ENCODE assay signal across 16 cellular contexts in the genomic region with DNA sequence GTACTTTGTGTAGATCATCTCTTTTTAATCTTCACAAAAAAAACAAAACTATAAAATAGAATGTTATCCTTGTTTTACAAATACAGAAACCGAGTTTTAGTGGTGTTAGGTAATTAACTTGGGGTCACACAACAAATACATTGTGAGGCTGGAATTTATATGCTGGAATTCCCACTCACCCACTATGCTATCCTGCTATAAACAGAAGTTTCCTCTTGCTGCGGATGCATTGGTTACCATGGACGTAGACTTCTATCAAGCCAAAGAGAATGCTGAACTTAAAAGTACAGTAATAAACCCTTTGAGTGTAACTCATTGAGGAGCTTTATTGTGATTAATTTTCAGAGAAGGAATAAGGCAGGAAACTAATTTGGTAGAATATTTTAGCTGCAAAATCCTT. TPM values are rescaled to one million over a fixed set of nuclear protein-coding genes. Genes with fewer than 3 reads are reported as not detected.
DNase-seq lines count a peak whose midpoint lies in the region; ATAC-seq and TF ChIP-seq lines count a peak whose summit lies in the region.
"Had no signal": no experiment of that assay in that cellular context is flagged by ENCODE, and none has a peak within 500 bp of the region (broad histone marks: within the 10 kb centered on the region; RNA-seq: fewer than 3 reads in every experiment).

No MANE protein-coding gene starts in this region.

- in situ Hi-C loops in HAP-1 (cut with MboI; ENCODE audit: low sequenced_read_pairs), result no loop called here

- TF ChIP-seq CTCF in testis (IDR thresholded peaks at IDR 0.05), result no peak

- no peaks in the 10 kb centered on the region for H3K9me3 ChIP-seq in testis
- no peaks in the 10 kb centered on the region for H3K9me3 ChIP-seq in HAP-1
- H3K9me3 ChIP-seq: adrenal gland; BLaER1 treated with 17β-estradiol and CSF1 and Interleukin-3, amounts not matched to agents 10 nM and 100 nM; MG63 had no signal

- H3K27me3 Mint-ChIP-seq in activated T-helper 2 cell treated with anti-CD3 and anti-CD28 coated beads, Interferon-gamma antibody, Interleukin-2, Interleukin-4, amounts not matched to agents 10 μg/mL and 5 μg/mL and 100 μg/mL, durations not matched to agents 14 hours and 24 hours and 36 hours (ENCODE audit: low read depth), result no peaks in the 10 kb centered on the region
- H3K27me3 Mint-ChIP-seq in naive thymus-derived CD8-positive, alpha-beta T cell, result no peaks in the 10 kb centered on the region
- H3K27me3 Mint-ChIP-seq: activated CD4-positive, alpha-beta memory T cell treated with anti-CD3 and anti-CD28 coated beads, Interleukin-2, amount 10 ng/mL, durations not matched to agents 7 days and 5 days had no signal

- POLR2A ChIA-PET in naive thymus-derived CD8-positive, alpha-beta T cell (lab: Charles Lee), result interaction anchor here (0.6 to 1.4 kb wide), 2 partner anchors 8 to 14 kb away, joined by 3 to 6 read pairs; a partner anchor contains a TSS

- peaks cover 8% of the 10 kb centered on the region for H3K4me1 Mint-ChIP-seq in activated T-helper 2 cell treated with anti-CD3 and anti-CD28 coated beads, Interferon-gamma antibody, Interleukin-2, Interleukin-4, amounts not matched to agents 10 μg/mL and 5 μg/mL and 100 μg/mL, durations not matched to agents 14 hours and 24 hours and 36 hours (ENCODE audit: low read depth)
- peaks cover 13 to 42% (median 21%) of the 10 kb centered on the region in 4 donors for H3K4me1 Mint-ChIP-seq in naive thymus-derived CD8-positive, alpha-beta T cell

- peak overlapping the region; percentile 2 to 12 for H3K27ac ChIP-seq in testis
- H3K27ac ChIP-seq: adrenal gland had no signal

- H3K27me3 ChIP-seq in testis (no peaks in the 10 kb centered on the region), HAP-1 (ENCODE audit: low read depth) (no peaks in the 10 kb centered on the region)
- H3K27me3 ChIP-seq: adrenal gland; BLaER1 treated with 17β-estradiol and CSF1 and Interleukin-3, amounts not matched to agents 10 nM and 100 nM; MG63 had no signal

- no peak for TF ChIP-seq POLR2A in testis (IDR thresholded peaks at IDR 0.05)

- H3K36me3 ChIP-seq in testis (ENCODE audit: low read depth, missing control alignments) (no peaks in the 10 kb centered on the region), HAP-1 (replicated peaks) (no peaks in the 10 kb centered on the region)
- H3K36me3 ChIP-seq: adrenal gland, MG63 had no signal

- intact Hi-C loops in testis (cut with DNase I; ENCODE audit: low total_unique reads), result no loop called here
- intact Hi-C loops in activated T-helper 2 cell treated with anti-CD3 and anti-CD28 coated beads, Interferon-gamma antibody, Interleukin-2, Interleukin-4, amounts not matched to agents 10 μg/mL and 5 μg/mL and 100 μg/mL, durations not matched to agents 14 hours and 24 hours and 36 hours (cut with micrococcal nuclease), result no loop called here

- H3K36me3 Mint-ChIP-seq in activated T-helper 2 cell treated with anti-CD3 and anti-CD28 coated beads, Interferon-gamma antibody, Interleukin-2, Interleukin-4, amounts not matched to agents 10 μg/mL and 5 μg/mL and 100 μg/mL, durations not matched to agents 14 hours and 24 hours and 36 hours (ENCODE audit: low read depth), result peaks cover 15% of the 10 kb centered on the region
- peaks cover 0 to 36% (median 3%) of the 10 kb centered on the region in 3 donors for H3K36me3 Mint-ChIP-seq in naive thymus-derived CD8-positive, alpha-beta T cell

- ATAC-seq in GM19023 (IDR thresholded peaks at IDR 0.05; ENCODE audit: unreplicated experiment) (peak; percentile 8), HG03460 (IDR thresholded peaks at IDR 0.05; ENCODE audit: unreplicated experiment) (peak; percentile 11)
- ATAC-seq in naive thymus-derived CD8-positive, alpha-beta T cell, result no peak

- H3K4me3 Mint-ChIP-seq in activated T-helper 2 cell treated with anti-CD3 and anti-CD28 coated beads, Interferon-gamma antibody, Interleukin-2, Interleukin-4, amounts not matched to agents 10 μg/mL and 5 μg/mL and 100 μg/mL, durations not matched to agents 14 hours and 24 hours and 36 hours (ENCODE audit: low read depth), result no peak overlapping the region
- H3K4me3 Mint-ChIP-seq in naive thymus-derived CD8-positive, alpha-beta T cell, result no peak overlapping the region
- H3K4me3 Mint-ChIP-seq: activated CD4-positive, alpha-beta memory T cell treated with anti-CD3 and anti-CD28 coated beads, Interleukin-2, amount 10 ng/mL, durations not matched to agents 7 days and 5 days; activated T-helper 1 cell treated with anti-CD3 and anti-CD28 coated beads, Interleukin-12 subunit alpha, Interleukin-12 subunit beta, Interleukin-2, Interleukin-4 antibody, amounts not matched to agents 30 ng/mL and 10 ng/mL and 1 ng/mL, durations not matched to agents 14 hours and 24 hours and 36 hours had no signal

- peak; percentile 72 to 73 for DNase-seq in dermis microvascular lymphatic vessel endothelial cell (ENCODE audit: low read depth in 2 of 2)
- DNase-seq in testis, result no peak
- DNase-seq in NOMO-1 treated with dmso at 0.1 percent for 144 hours (lab: John Stamatoyannopoulos, UW; ENCODE audit: unreplicated experiment), result no peak
- DNase-seq in activated T-helper 2 cell treated with anti-CD3 and anti-CD28 coated beads, Interferon-gamma antibody, Interleukin-2, Interleukin-4, amounts not matched to agents 10 μg/mL and 5 μg/mL and 100 μg/mL, durations not matched to agents 14 hours and 24 hours and 36 hours (ENCODE audit: low spot score), result no peak
- no peak for DNase-seq in naive thymus-derived CD8-positive, alpha-beta T cell
- DNase-seq in HAP-1 (ENCODE audit: low spot score in 2 of 2), result no peak
- DNase-seq: activated CD4-positive, alpha-beta memory T cell treated with anti-CD3 and anti-CD28 coated beads, Interleukin-2, amount 10 ng/mL, durations not matched to agents 7 days and 5 days; adrenal gland; erythroblast; NCI-H2171; stimulated activated CD4-positive, alpha-beta T cell treated with anti-CD3 and anti-CD28 coated beads, Interleukin-15, amount 100 ng/mL, for 24 hours had no signal

- H3K27ac Mint-ChIP-seq in activated T-helper 2 cell treated with anti-CD3 and anti-CD28 coated beads, Interferon-gamma antibody, Interleukin-2, Interleukin-4, amounts not matched to agents 10 μg/mL and 5 μg/mL and 100 μg/mL, durations not matched to agents 14 hours and 24 hours and 36 hours, result no peak overlapping the region
- peak overlapping the region in 2 of 10 donors; percentile 16 to 65 for H3K27ac Mint-ChIP-seq in naive thymus-derived CD8-positive, alpha-beta T cell
- H3K27ac Mint-ChIP-seq: activated CD4-positive, alpha-beta memory T cell treated with anti-CD3 and anti-CD28 coated beads, Interleukin-2, amount 10 ng/mL, durations not matched to agents 7 days and 5 days; activated T-helper 1 cell treated with anti-CD3 and anti-CD28 coated beads, Interleukin-12 subunit alpha, Interleukin-12 subunit beta, Interleukin-2, Interleukin-4 antibody, amounts not matched to agents 30 ng/mL and 10 ng/mL and 1 ng/mL, durations not matched to agents 14 hours and 24 hours and 36 hours had no signal

- no peaks in the 10 kb centered on the region for H3K9me3 Mint-ChIP-seq in activated T-helper 2 cell treated with anti-CD3 and anti-CD28 coated beads, Interferon-gamma antibody, Interleukin-2, Interleukin-4, amounts not matched to agents 10 μg/mL and 5 μg/mL and 100 μg/mL, durations not matched to agents 14 hours and 24 hours and 36 hours
- no peaks in the 10 kb centered on the region for H3K9me3 Mint-ChIP-seq in naive thymus-derived CD8-positive, alpha-beta T cell
- H3K9me3 Mint-ChIP-seq: activated CD4-positive, alpha-beta memory T cell treated with anti-CD3 and anti-CD28 coated beads, Interleukin-2, amount 10 ng/mL, durations not matched to agents 7 days and 5 days; activated T-helper 1 cell treated with anti-CD3 and anti-CD28 coated beads, Interleukin-12 subunit alpha, Interleukin-12 subunit beta, Interleukin-2, Interleukin-4 antibody, amounts not matched to agents 30 ng/mL and 10 ng/mL and 1 ng/mL, durations not matched to agents 14 hours and 24 hours and 36 hours had no signal

- H3K4me1 ChIP-seq in testis, result peaks cover 52% of the 10 kb centered on the region
- no peaks in the 10 kb centered on the region; the same call in 1 of the 2 replicates for H3K4me1 ChIP-seq in HAP-1

- WGBS in testis, 2 donors, result 57 to 71% methylated on average over 3 of the region's 3 CpGs

- H3K4me3 ChIP-seq in testis (no peak overlapping the region), HAP-1 (no peak overlapping the region)
- H3K4me3 ChIP-seq: adrenal gland; BLaER1 treated with 17β-estradiol and CSF1 and Interleukin-3, amounts not matched to agents 10 nM and 100 nM; MG63 had no signal

RNA-seq across cellular contexts. Expression of a gene that starts 9.2 kb away (rescaled TPM):
- total RNA-seq in dermis microvascular lymphatic vessel endothelial cell (149 and 154 TPM in 2 replicates), testis (100 to 1,000 TPM in 1 of 2 donors, 10 to 100 TPM in 1; 99.4 to 101 TPM)
- 114 TPM for polyA plus RNA-seq in testis (ENCODE audit: insufficient read depth, low read depth, low replicate concordance)
- total RNA-seq in activated T-helper 2 cell treated with anti-CD3 and anti-CD28 coated beads, Interferon-gamma antibody, Interleukin-2, Interleukin-4, amounts not matched to agents 10 μg/mL and 5 μg/mL and 100 μg/mL, durations not matched to agents 14 hours and 24 hours and 36 hours, result 78.0 and 78.9 TPM in 2 replicates
- 10 to 100 TPM; 70.8 to 80.4 TPM for total RNA-seq in naive thymus-derived CD8-positive, alpha-beta T cell
- polyA plus RNA-seq in naive thymus-derived CD8-positive, alpha-beta T cell, result 10 to 100 TPM; 60.9 to 75.3 (median 63.2) TPM

RNA-seq across cellular contexts. Expression of a gene that starts 13.7 kb away (rescaled TPM):
- total RNA-seq in dermis microvascular lymphatic vessel endothelial cell (30.5 and 30.6 TPM in 2 replicates), testis (10 to 100 TPM; 84.4 to 95.4 TPM)
- 51.4 TPM for polyA plus RNA-seq in testis (ENCODE audit: insufficient read depth, low read depth, low replicate concordance)
- total RNA-seq in activated T-helper 2 cell treated with anti-CD3 and anti-CD28 coated beads, Interferon-gamma antibody, Interleukin-2, Interleukin-4, amounts not matched to agents 10 μg/mL and 5 μg/mL and 100 μg/mL, durations not matched to agents 14 hours and 24 hours and 36 hours, result 64.1 and 65.8 TPM in 2 replicates
- total RNA-seq in naive thymus-derived CD8-positive, alpha-beta T cell, result 10 to 100 TPM; 36.7 to 39.6 TPM
- 10 to 100 TPM; 26.8 to 38.2 (median 32.3) TPM for polyA plus RNA-seq in naive thymus-derived CD8-positive, alpha-beta T cell

RNA-seq across cellular contexts. Expression of a gene that starts 44.0 kb away (rescaled TPM):
- 12.2 and 16.6 TPM in 2 replicates for total RNA-seq in dermis microvascular lymphatic vessel endothelial cell
- total RNA-seq in testis, result 10 to 100 TPM; 26.7 to 35.4 TPM
- polyA plus RNA-seq in testis (ENCODE audit: insufficient read depth, low read depth, low replicate concordance), result 15.5 TPM
- 21.0 and 22.5 TPM in 2 replicates for total RNA-seq in activated T-helper 2 cell treated with anti-CD3 and anti-CD28 coated beads, Interferon-gamma antibody, Interleukin-2, Interleukin-4, amounts not matched to agents 10 μg/mL and 5 μg/mL and 100 μg/mL, durations not matched to agents 14 hours and 24 hours and 36 hours
- total RNA-seq in naive thymus-derived CD8-positive, alpha-beta T cell, result 10 to 100 TPM; 17.1 to 18.4 TPM
- polyA plus RNA-seq in naive thymus-derived CD8-positive, alpha-beta T cell, result 1 to 10 TPM; 3.3 to 6.4 (median 5.5) TPM

RNA-seq across cellular contexts. Expression of a gene that starts 44.0 kb away (rescaled TPM):
- total RNA-seq in dermis microvascular lymphatic vessel endothelial cell (18.1 and 26.8 TPM in 2 replicates), testis (10 to 100 TPM; 24.4 to 33.5 TPM)
- 21.5 TPM for polyA plus RNA-seq in testis (ENCODE audit: insufficient read depth, low read depth, low replicate concordance)
- total RNA-seq in activated T-helper 2 cell treated with anti-CD3 and anti-CD28 coated beads, Interferon-gamma antibody, Interleukin-2, Interleukin-4, amounts not matched to agents 10 μg/mL and 5 μg/mL and 100 μg/mL, durations not matched to agents 14 hours and 24 hours and 36 hours, result 42.9 and 45.5 TPM in 2 replicates
- total RNA-seq in naive thymus-derived CD8-positive, alpha-beta T cell, result 10 to 100 TPM; 19.1 to 21.1 TPM
- polyA plus RNA-seq in naive thymus-derived CD8-positive, alpha-beta T cell, result 10 to 100 TPM; 20.8 to 25.4 (median 24.9) TPM

Comparison
In these comparisons a context has a peak if more than half of its experiments do, and no peak if none do; other contexts are left out.
1. ATAC-seq: peak in GM19023 (single experiment) and HG03460 (single experiment); none in naive thymus-derived CD8-positive, alpha-beta T cell (0 of 2).
2. DNase-seq: peak in dermis microvascular lymphatic vessel endothelial cell (2 of 2); none in testis (single experiment), NOMO-1 treated with dmso at 0.1 percent for 144 hours (single experiment), activated T-helper 2 cell treated with anti-CD3 and anti-CD28 coated beads, Interferon-gamma antibody, Interleukin-2, Interleukin-4, amounts not matched to agents 10 μg/mL and 5 μg/mL and 100 μg/mL, durations not matched to agents 14 hours and 24 hours and 36 hours (single experiment), naive thymus-derived CD8-positive, alpha-beta T cell (0 of 10) and HAP-1 (0 of 2).